Comparison of ENCODE assay signal across 8 cellular contexts in the genomic region with DNA sequence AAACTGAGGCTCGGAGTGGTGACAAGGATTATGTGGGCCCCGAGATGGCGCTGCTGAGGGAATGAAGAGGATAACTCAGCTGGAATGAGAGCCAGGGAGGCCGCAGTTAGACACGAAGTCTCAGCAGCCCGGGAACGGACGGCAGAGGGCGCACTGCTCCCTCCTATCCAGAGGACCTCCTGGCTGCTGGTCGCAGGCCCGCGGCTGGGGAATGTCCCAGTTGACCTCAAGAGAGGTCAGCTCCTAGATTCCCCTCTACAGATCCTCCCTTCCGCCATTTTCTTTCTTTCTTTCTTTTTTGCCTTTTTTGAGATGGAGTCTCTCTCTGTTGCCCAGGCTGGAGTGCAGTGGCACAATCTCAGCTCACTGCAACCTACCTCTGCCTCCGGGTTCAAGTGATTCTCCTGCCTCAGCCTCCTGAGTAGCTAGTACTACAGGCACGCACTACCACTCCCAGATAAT. TPM values are rescaled to one million over a fixed set of nuclear protein-coding genes. Genes with fewer than 3 reads are reported as not detected.
DNase-seq lines count a peak whose midpoint lies in the region; ATAC-seq and TF ChIP-seq lines count a peak whose summit lies in the region.

No MANE protein-coding gene starts in this region.

- no peaks in the 10 kb centered on the region for H3K9me3 Mint-ChIP-seq in activated naive CD8-positive, alpha-beta T cell treated with anti-CD3 and anti-CD28 coated beads, Interleukin-2, amount 50 U/mL, for 24 hours

- H3K27ac ChIP-seq in SU-DHL-6 (ENCODE audit: low read depth, low read length) = no peak overlapping the region

- no peak overlapping the region for H2AFZ ChIP-seq in SU-DHL-6 (ENCODE audit: low read depth, low read length, severe bottlenecking)

- no peaks in the 10 kb centered on the region for H3F3A ChIP-seq in SU-DHL-6 (ENCODE audit: insufficient read depth)

- peaks cover 16% of the 10 kb centered on the region for H3K27me3 Mint-ChIP-seq in activated naive CD8-positive, alpha-beta T cell treated with anti-CD3 and anti-CD28 coated beads, Interleukin-2, amount 50 U/mL, for 24 hours

- ATAC-seq in activated naive CD8-positive, alpha-beta T cell treated with anti-CD3 and anti-CD28 coated beads, Interleukin-2, amount 50 U/mL, for 24 hours = peak; percentile 54
- ATAC-seq in left ventricle myocardium superior = peak; percentile 90
- no peak for ATAC-seq in HG03469 (IDR thresholded peaks at IDR 0.05; ENCODE audit: unreplicated experiment)
- ATAC-seq in HG03571 (IDR thresholded peaks at IDR 0.05; ENCODE audit: unreplicated experiment) = no peak

- H3K79me2 ChIP-seq in SU-DHL-6 (ENCODE audit: insufficient read depth, low read length) = no peaks in the 10 kb centered on the region

- peak; percentile 63 for TF ChIP-seq CTCF in SU-DHL-6 (IDR thresholded peaks at IDR 0.05; ENCODE audit: insufficient read depth, low read length, poor library complexity, severe bottlenecking)
- peak; percentile 79 for TF ChIP-seq CTCF in retinal pigment epithelial cell (conservative IDR thresholded peaks at IDR 0.05; ENCODE audit: low read depth, low read length)

- no peaks in the 10 kb centered on the region for H3K9me2 ChIP-seq in SU-DHL-6 (replicated peaks; ENCODE audit: insufficient read depth, low read length)

- H3K9me3 ChIP-seq in MG63 (peaks cover 7% of the 10 kb centered on the region; the same call in 1 of the 2 replicates), SU-DHL-6 (ENCODE audit: insufficient read depth, low read length) (no peaks in the 10 kb centered on the region)

- H3K4me3 ChIP-seq in MG63 = no peak overlapping the region
- no peak overlapping the region for H3K4me3 ChIP-seq in SU-DHL-6 (ENCODE audit: insufficient read depth, low read length, poor library complexity, severe bottlenecking)
- no peak overlapping the region for H3K4me3 ChIP-seq in retinal pigment epithelial cell (ENCODE audit: low read length)

- no peak overlapping the region for H3K4me3 Mint-ChIP-seq in activated naive CD8-positive, alpha-beta T cell treated with anti-CD3 and anti-CD28 coated beads, Interleukin-2, amount 50 U/mL, for 24 hours

- H3K27me3 ChIP-seq in MG63 = no peaks in the 10 kb centered on the region
- H3K27me3 ChIP-seq in SU-DHL-6 (ENCODE audit: low read length) = no peaks in the 10 kb centered on the region

- intact Hi-C loops in left ventricle myocardium superior (cut with micrococcal nuclease) = no loop called here

- H3K27ac Mint-ChIP-seq in activated naive CD8-positive, alpha-beta T cell treated with anti-CD3 and anti-CD28 coated beads, Interleukin-2, amount 50 U/mL, for 24 hours = no peak overlapping the region

- no peak overlapping the region for H3K9ac ChIP-seq in SU-DHL-6 (ENCODE audit: low read length)

- H4K20me1 ChIP-seq in SU-DHL-6 (ENCODE audit: low read depth, low read length) = no peaks in the 10 kb centered on the region

- H3K36me3 ChIP-seq in MG63 (no peaks in the 10 kb centered on the region), SU-DHL-6 (ENCODE audit: low read length) (no peaks in the 10 kb centered on the region)

- DNase-seq in EL (peak; percentile 79), MG63 (peak; percentile 91), left ventricle myocardium superior (peak; percentile 89), retinal pigment epithelial cell (ENCODE audit: low read depth) (peak; percentile 34)
- peak; percentile 83 for DNase-seq in activated naive CD8-positive, alpha-beta T cell treated with anti-CD3 and anti-CD28 coated beads, Interleukin-2, amount 50 U/mL, for 24 hours

- no peaks in the 10 kb centered on the region for H3K36me3 Mint-ChIP-seq in activated naive CD8-positive, alpha-beta T cell treated with anti-CD3 and anti-CD28 coated beads, Interleukin-2, amount 50 U/mL, for 24 hours (ENCODE audit: low read depth)

- peaks cover 3% of the 10 kb centered on the region for H3K4me1 Mint-ChIP-seq in activated naive CD8-positive, alpha-beta T cell treated with anti-CD3 and anti-CD28 coated beads, Interleukin-2, amount 50 U/mL, for 24 hours

- H3K4me2 ChIP-seq in SU-DHL-6 (ENCODE audit: low read depth, low read length, poor library complexity, severe bottlenecking) = no peak overlapping the region

RNA-seq across cellular contexts. Expression of a gene that starts 24.1 kb away (rescaled TPM):
- not detected in 2 replicates for total RNA-seq in MG63 (2014; rRNA removed; shearing (Covaris generic); ENCODE audit: low replicate concordance)
- not detected for total RNA-seq in left ventricle myocardium superior

RNA-seq across cellular contexts. Expression of a gene that starts 26.8 kb away (rescaled TPM):
- 92.8 and 140 TPM in 2 replicates for total RNA-seq in MG63 (2014; rRNA removed; shearing (Covaris generic); ENCODE audit: low replicate concordance)
- 35.2 TPM for total RNA-seq in left ventricle myocardium superior

RNA-seq across cellular contexts. Expression of a gene that starts 30.4 kb away (rescaled TPM):
- total RNA-seq in MG63 (2014; rRNA removed; shearing (Covaris generic); ENCODE audit: low replicate concordance) = 1.1 and 1.7 TPM in 2 replicates
- 0.62 TPM for total RNA-seq in left ventricle myocardium superior

Comparison
In these comparisons a context has a peak if more than half of its experiments do, and no peak if none do; other contexts are left out.
1. DNase-seq: peak in every context shown above with its lines; median percentile 91 in MG63; 89 in left ventricle myocardium superior; 83 in activated naive CD8-positive, alpha-beta T cell treated with anti-CD3 and anti-CD28 coated beads, Interleukin-2, amount 50 U/mL, for 24 hours; 79 in EL; 34 in retinal pigment epithelial cell.
2. ATAC-seq: peak in activated naive CD8-positive, alpha-beta T cell treated with anti-CD3 and anti-CD28 coated beads, Interleukin-2, amount 50 U/mL, for 24 hours (single experiment) and left ventricle myocardium superior (single experiment); none in HG03469 (single experiment) and HG03571 (single experiment).